In genomic region chr7:104487642-104488041, GRCh38 we compare ENCODE assay signal across 24 cellular contexts.
"Had no signal": no experiment of that assay in that cellular context is flagged by ENCODE, and none has a peak within 500 bp of the region (broad histone marks: within the 10 kb centered on the region; RNA-seq: fewer than 3 reads in every experiment).

No MANE protein-coding gene starts in this region.

- DNase-seq: colonic mucosa; cortex of kidney; dermis blood vessel endothelial cell; dorsolateral prefrontal cortex; effector CD4-positive, alpha-beta T cell; effector CD8-positive, alpha-beta T cell; effector memory CD4-positive, alpha-beta T cell; effector memory CD8-positive, alpha-beta T cell; endodermal cell; erythroblast; esophagus squamous epithelium; foreskin fibroblast; foreskin keratinocyte; foreskin melanocyte; gastrocnemius medialis; glutamatergic neuron; heart left ventricle; heart right ventricle had no signal

- H3K4me3 ChIP-seq: colonic mucosa, coronary artery, dorsolateral prefrontal cortex, esophagus muscularis mucosa, esophagus squamous epithelium, gastrocnemius medialis, gastroesophageal sphincter, heart left ventricle, heart right ventricle had no signal

- H3K4me3 Mint-ChIP-seq: dendritic cell treated with granulocyte-macrophage colony-stimulating factor and Interleukin-4, amounts not matched to agents 40 ng/mL and 50 ng/mL, for 4 days; effector memory CD8-positive, alpha-beta T cell; endodermal cell had no signal

- H3K27ac Mint-ChIP-seq: dendritic cell treated with granulocyte-macrophage colony-stimulating factor and Interleukin-4, amounts not matched to agents 40 ng/mL and 50 ng/mL, for 4 days; effector memory CD8-positive, alpha-beta T cell; endodermal cell had no signal

- H3K4me1 ChIP-seq: colonic mucosa, esophagus muscularis mucosa, esophagus squamous epithelium, foreskin keratinocyte, gastrocnemius medialis, gastroesophageal sphincter, heart left ventricle, heart right ventricle had no signal

- H3K9me3 Mint-ChIP-seq: dendritic cell treated with granulocyte-macrophage colony-stimulating factor and Interleukin-4, amounts not matched to agents 40 ng/mL and 50 ng/mL, for 4 days had no signal

- H3K27me3 ChIP-seq: colonic mucosa, esophagus muscularis mucosa, esophagus squamous epithelium, foreskin keratinocyte, gastrocnemius medialis, gastroesophageal sphincter had no signal

- ATAC-seq: effector memory CD8-positive, alpha-beta T cell; esophagus mucosa; foreskin keratinocyte; gastrocnemius medialis; gastroesophageal sphincter; heart left ventricle; heart right ventricle had no signal

- H3K36me3 ChIP-seq: colonic mucosa, esophagus muscularis mucosa, esophagus squamous epithelium, gastrocnemius medialis, gastroesophageal sphincter, heart left ventricle, heart right ventricle had no signal

- H3K27me3 Mint-ChIP-seq: dendritic cell treated with granulocyte-macrophage colony-stimulating factor and Interleukin-4, amounts not matched to agents 40 ng/mL and 50 ng/mL, for 4 days had no signal

- H3K9me3 ChIP-seq: colonic mucosa, esophagus muscularis mucosa, esophagus squamous epithelium, gastrocnemius medialis, gastroesophageal sphincter, heart left ventricle, heart right ventricle had no signal

- H3K27ac ChIP-seq: colonic mucosa, coronary artery, dorsolateral prefrontal cortex, epithelial cell of prostate, esophagus muscularis mucosa, esophagus squamous epithelium, foreskin keratinocyte, gastrocnemius medialis, gastroesophageal sphincter, heart left ventricle, heart right ventricle had no signal
